In the genomic region with DNA sequence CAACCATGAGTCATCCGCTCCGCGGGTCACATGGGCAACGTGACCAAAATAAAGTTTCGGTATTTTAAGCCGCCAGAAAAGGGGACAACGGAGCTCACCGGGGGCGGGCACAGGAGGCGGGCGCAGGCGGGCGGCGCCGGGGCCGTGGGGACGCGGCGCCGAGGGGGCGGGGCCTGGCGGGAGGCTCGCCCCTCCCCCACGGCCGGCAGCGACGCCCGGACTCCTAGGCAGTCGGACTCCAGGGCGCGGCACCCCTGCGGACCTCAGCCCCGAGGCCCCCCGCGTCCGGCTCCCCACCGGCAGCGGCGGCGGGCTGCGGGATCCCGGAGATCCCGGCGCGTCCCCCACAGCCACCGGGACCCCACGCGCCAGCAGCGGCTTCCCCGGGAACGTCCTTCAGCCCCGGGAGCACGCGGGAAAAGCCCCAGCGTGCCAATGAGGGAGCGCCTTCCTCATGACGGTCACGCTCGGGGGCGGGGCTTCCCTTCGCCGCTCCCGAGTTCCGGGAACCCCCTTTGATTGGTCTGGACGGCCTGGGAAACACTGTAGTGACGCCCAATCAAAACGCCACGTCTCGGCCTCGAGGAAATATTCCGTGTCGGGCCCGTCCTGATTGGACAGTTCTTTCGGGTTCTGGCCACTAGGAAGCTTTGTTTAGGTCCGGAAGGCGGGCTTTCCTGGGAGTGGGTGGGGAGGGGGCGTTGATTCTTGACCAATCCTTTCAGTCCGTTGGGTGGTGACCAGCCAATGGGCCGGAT, we compare ENCODE assay signal across 1 cellular context.
TF ChIP-seq lines count a peak whose summit lies in the region.

No MANE protein-coding gene starts in this region.

TF ChIP-seq in K562, 482 proteins besides CTCF, POLR2A, EP300 and RAD21 (continued from another document and continues in another):
- TF ChIP-seq ETV5 (CRISPR knock-in tag; IDR thresholded peaks at IDR 0.05; ENCODE audit: low read depth) (0 out of 2 replicates have a peak, but pooled peaks have one; percentile 57), BRCA1 (IDR thresholded peaks at IDR 0.05) (no peak), BRCA1 (CRISPR knock-in tag; IDR thresholded peaks at IDR 0.05) (peak; percentile 48; the same call in 1 of the 2 replicates), ZNF124 (CRISPR knock-in tag; IDR thresholded peaks at IDR 0.05) (no peak), TAF7 (tag; IDR thresholded peaks at IDR 0.05) (no peak), MAFK (IDR thresholded peaks at IDR 0.05; ENCODE audit: low read length) (no peak), NR2F6 (CRISPR knock-in tag; IDR thresholded peaks at IDR 0.05) (no peak), ZNF354B (CRISPR knock-in tag; IDR thresholded peaks at IDR 0.05) (no peak), SIN3A (IDR thresholded peaks at IDR 0.05; ENCODE audit: borderline replicate concordance in 2 of 2, control insufficient read depth in 1 of 2, low read depth in 2 of 2, low read length in 2 of 2) (peak; percentile 39 to 56; a peak in 2 of 4 replicates), SPI1 (IDR thresholded peaks at IDR 0.05; ENCODE audit: borderline replicate concordance, low read depth, low read length) (0 out of 2 replicates have a peak, but pooled peaks have one; percentile 35), MEF2D (tag; conservative IDR thresholded peaks at IDR 0.05; ENCODE audit: low read depth) (0 out of 2 replicates have a peak, but pooled peaks have one; percentile 47), FIP1L1 (IDR thresholded peaks at IDR 0.05; ENCODE audit: low read depth, low read length, poor library complexity, severe bottlenecking) (peak; percentile 85), CREB5 (CRISPR knock-in tag; IDR thresholded peaks at IDR 0.05) (no peak), ZNF583 (CRISPR knock-in tag; IDR thresholded peaks at IDR 0.05) (no peak), ZHX1 (conservative IDR thresholded peaks at IDR 0.05; ENCODE audit: low read length) (no peak), ILF3 (IDR thresholded peaks at IDR 0.05; ENCODE audit: borderline replicate concordance) (peak; percentile 72; the same call in 1 of the 2 replicates), CBX2 (IDR thresholded peaks at IDR 0.05; ENCODE audit: insufficient read depth, low read length, poor library complexity, severe bottlenecking) (no peak), ZNF316 (IDR thresholded peaks at IDR 0.05) (no peak), TAF15 (IDR thresholded peaks at IDR 0.05; ENCODE audit: low read depth, low read length) (no peak), ZNF134 (CRISPR knock-in tag; conservative IDR thresholded peaks at IDR 0.05) (no peak), BCOR (IDR thresholded peaks at IDR 0.05) (no peak), TEAD2 (tag; IDR thresholded peaks at IDR 0.05) (no peak), KLF16 (IDR thresholded peaks at IDR 0.05) (no peak), NFE2L1 (tag; IDR thresholded peaks at IDR 0.05; ENCODE audit: borderline replicate concordance, low read depth) (no peak), ZNF24 (IDR thresholded peaks at IDR 0.05) (0 out of 2 replicates have a peak, but pooled peaks have one; percentile 58), ZC3H11A (IDR thresholded peaks at IDR 0.05; ENCODE audit: low read depth, low read length) (no peak), SMARCA5 (IDR thresholded peaks at IDR 0.05) (no peak), KDM4B (IDR thresholded peaks at IDR 0.05; ENCODE audit: borderline replicate concordance in 2 of 2, low read depth in 1 of 2) (no peak), ZBTB12 (CRISPR knock-in tag; IDR thresholded peaks at IDR 0.05) (peak; percentile 59)
- TF ChIP-seq, protein P1, sequence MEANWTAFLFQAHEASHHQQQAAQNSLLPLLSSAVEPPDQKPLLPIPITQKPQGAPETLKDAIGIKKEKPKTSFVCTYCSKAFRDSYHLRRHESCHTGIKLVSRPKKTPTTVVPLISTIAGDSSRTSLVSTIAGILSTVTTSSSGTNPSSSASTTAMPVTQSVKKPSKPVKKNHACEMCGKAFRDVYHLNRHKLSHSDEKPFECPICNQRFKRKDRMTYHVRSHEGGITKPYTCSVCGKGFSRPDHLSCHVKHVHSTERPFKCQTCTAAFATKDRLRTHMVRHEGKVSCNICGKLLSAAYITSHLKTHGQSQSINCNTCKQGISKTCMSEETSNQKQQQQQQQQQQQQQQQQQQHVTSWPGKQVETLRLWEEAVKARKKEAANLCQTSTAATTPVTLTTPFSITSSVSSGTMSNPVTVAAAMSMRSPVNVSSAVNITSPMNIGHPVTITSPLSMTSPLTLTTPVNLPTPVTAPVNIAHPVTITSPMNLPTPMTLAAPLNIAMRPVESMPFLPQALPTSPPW (CRISPR knock-in tag; IDR thresholded peaks at IDR 0.05), result peak; percentile 72
- TF ChIP-seq, protein P2, sequence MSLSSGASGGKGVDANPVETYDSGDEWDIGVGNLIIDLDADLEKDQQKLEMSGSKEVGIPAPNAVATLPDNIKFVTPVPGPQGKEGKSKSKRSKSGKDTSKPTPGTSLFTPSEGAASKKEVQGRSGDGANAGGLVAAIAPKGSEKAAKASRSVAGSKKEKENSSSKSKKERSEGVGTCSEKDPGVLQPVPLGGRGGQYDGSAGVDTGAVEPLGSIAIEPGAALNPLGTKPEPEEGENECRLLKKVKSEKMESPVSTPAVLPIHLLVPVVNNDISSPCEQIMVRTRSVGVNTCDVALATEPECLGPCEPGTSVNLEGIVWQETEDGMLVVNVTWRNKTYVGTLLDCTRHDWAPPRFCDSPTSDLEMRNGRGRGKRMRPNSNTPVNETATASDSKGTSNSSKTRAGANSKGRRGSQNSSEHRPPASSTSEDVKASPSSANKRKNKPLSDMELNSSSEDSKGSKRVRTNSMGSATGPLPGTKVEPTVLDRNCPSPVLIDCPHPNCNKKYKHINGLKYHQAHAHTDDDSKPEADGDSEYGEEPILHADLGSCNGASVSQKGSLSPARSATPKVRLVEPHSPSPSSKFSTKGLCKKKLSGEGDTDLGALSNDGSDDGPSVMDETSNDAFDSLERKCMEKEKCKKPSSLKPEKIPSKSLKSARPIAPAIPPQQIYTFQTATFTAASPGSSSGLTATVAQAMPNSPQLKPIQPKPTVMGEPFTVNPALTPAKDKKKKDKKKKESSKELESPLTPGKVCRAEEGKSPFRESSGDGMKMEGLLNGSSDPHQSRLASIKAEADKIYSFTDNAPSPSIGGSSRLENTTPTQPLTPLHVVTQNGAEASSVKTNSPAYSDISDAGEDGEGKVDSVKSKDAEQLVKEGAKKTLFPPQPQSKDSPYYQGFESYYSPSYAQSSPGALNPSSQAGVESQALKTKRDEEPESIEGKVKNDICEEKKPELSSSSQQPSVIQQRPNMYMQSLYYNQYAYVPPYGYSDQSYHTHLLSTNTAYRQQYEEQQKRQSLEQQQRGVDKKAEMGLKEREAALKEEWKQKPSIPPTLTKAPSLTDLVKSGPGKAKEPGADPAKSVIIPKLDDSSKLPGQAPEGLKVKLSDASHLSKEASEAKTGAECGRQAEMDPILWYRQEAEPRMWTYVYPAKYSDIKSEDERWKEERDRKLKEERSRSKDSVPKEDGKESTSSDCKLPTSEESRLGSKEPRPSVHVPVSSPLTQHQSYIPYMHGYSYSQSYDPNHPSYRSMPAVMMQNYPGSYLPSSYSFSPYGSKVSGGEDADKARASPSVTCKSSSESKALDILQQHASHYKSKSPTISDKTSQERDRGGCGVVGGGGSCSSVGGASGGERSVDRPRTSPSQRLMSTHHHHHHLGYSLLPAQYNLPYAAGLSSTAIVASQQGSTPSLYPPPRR (CRISPR knock-in tag; IDR thresholded peaks at IDR 0.05; ENCODE audit: borderline replicate concordance), result no peak
- TF ChIP-seq, protein P3, sequence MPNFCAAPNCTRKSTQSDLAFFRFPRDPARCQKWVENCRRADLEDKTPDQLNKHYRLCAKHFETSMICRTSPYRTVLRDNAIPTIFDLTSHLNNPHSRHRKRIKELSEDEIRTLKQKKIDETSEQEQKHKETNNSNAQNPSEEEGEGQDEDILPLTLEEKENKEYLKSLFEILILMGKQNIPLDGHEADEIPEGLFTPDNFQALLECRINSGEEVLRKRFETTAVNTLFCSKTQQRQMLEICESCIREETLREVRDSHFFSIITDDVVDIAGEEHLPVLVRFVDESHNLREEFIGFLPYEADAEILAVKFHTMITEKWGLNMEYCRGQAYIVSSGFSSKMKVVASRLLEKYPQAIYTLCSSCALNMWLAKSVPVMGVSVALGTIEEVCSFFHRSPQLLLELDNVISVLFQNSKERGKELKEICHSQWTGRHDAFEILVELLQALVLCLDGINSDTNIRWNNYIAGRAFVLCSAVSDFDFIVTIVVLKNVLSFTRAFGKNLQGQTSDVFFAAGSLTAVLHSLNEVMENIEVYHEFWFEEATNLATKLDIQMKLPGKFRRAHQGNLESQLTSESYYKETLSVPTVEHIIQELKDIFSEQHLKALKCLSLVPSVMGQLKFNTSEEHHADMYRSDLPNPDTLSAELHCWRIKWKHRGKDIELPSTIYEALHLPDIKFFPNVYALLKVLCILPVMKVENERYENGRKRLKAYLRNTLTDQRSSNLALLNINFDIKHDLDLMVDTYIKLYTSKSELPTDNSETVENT (CRISPR knock-in tag; IDR thresholded peaks at IDR 0.05), result peak; percentile 69
- TF ChIP-seq, protein P4, sequence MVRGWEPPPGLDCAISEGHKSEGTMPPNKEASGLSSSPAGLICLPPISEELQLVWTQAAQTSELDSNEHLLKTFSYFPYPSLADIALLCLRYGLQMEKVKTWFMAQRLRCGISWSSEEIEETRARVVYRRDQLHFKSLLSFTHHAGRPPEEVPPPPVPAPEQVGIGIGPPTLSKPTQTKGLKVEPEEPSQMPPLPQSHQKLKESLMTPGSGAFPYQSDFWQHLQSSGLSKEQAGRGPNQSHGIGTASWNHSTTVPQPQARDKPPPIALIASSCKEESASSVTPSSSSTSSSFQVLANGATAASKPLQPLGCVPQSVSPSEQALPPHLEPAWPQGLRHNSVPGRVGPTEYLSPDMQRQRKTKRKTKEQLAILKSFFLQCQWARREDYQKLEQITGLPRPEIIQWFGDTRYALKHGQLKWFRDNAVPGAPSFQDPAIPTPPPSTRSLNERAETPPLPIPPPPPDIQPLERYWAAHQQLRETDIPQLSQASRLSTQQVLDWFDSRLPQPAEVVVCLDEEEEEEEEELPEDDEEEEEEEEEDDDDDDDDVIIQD (CRISPR knock-in tag; IDR thresholded peaks at IDR 0.05), result no peak
- TF ChIP-seq, protein P5, sequence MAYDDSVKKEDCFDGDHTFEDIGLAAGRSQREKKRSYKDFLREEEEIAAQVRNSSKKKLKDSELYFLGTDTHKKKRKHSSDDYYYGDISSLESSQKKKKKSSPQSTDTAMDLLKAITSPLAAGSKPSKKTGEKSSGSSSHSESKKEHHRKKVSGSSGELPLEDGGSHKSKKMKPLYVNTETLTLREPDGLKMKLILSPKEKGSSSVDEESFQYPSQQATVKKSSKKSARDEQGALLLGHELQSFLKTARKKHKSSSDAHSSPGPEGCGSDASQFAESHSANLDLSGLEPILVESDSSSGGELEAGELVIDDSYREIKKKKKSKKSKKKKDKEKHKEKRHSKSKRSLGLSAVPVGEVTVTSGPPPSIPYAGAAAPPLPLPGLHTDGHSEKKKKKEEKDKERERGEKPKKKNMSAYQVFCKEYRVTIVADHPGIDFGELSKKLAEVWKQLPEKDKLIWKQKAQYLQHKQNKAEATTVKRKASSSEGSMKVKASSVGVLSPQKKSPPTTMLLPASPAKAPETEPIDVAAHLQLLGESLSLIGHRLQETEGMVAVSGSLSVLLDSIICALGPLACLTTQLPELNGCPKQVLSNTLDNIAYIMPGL (CRISPR knock-in tag; IDR thresholded peaks at IDR 0.05), result peak; percentile 70; the same call in 1 of the 2 replicates
